ENCODE assay signal across 8 cellular contexts in the genomic region with DNA sequence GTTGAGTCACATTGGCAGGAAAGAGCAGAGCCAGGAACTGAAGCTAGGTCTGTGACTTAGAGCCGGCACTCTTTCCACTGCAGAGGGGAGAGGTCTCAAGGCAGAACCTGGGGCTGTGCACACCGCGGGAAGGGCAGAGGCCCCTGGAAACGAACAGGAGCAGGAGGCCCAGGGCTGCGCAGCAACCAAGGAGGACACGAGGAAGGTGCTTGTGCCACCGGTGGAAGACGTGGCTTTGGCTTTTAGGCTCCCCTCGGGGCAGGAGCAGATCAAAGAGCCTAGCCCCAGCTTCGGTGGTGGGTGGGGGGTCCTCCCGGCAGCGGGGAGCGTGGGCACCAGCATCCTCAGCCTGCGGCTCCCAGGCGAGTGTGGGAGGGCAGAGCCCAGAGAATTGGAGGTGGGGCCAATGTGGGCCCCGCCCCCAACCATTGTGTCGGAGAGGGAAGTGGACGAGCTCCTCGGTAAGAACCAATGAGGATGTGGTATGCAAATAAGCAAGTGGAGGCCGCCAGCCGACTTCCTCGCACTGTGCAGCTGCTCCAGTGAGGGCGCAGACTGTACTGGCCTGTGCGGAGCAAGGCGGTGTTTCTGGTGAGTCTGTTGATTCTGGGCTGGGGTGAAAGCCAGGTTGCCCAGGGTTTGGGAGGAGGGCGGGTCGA.
DNase-seq lines count a peak whose midpoint lies in the region; ATAC-seq and TF ChIP-seq lines count a peak whose summit lies in the region.

Gene CCDC116, plus strand, starts transcription at position 524 of the 659 bp plus-strand sequence. CDS start 422 bp downstream, outside the sequence.

- in situ Hi-C loops in ACHN (cut with HindIII; ENCODE audit: low pct_ligation_motif_present, low pct_unique_long_range_greater_than_20kb, low sequenced_read_pairs) = no loop called here

- peak; percentile 16 for DNase-seq in DMS53 (lab: John Stamatoyannopoulos, UW)
- no peak for DNase-seq in DMS53 treated with DMSO at 0.1 percent for 48 hours (lab: John Stamatoyannopoulos, UW; ENCODE audit: unreplicated experiment)
- DNase-seq in T-helper 2 cell treated with Interferon-gamma antibody and Interleukin-4, amounts not matched to agents 5 μg/mL and 100 μg/mL, for 36 hours (ENCODE audit: low spot score) = peak; percentile 49
- DNase-seq in central memory CD8-positive, alpha-beta T cell (ENCODE audit: low spot score in 2 of 2) = peak; percentile 48 to 56
- peak; percentile 83 for DNase-seq in stimulated activated CD8-positive, alpha-beta memory T cell treated with anti-CD3 and anti-CD28 coated beads, Interleukin-4, amount 100 ng/mL, for 48 hours
- no peak for DNase-seq in ACHN
- no peak for DNase-seq in RWPE1 (ENCODE audit: low spot score)
- DNase-seq in COR-L47 (lab: John Stamatoyannopoulos, UW) = no peak

- no peaks in the 10 kb centered on the region for H3K9me3 Mint-ChIP-seq in T-helper 2 cell treated with Interferon-gamma antibody and Interleukin-4, amounts not matched to agents 5 μg/mL and 100 μg/mL, for 36 hours
- no peaks in the 10 kb centered on the region for H3K9me3 Mint-ChIP-seq in central memory CD8-positive, alpha-beta T cell

- no peak within 1 kb of the TSS for H3K4me3 Mint-ChIP-seq in T-helper 2 cell treated with Interferon-gamma antibody and Interleukin-4, amounts not matched to agents 5 μg/mL and 100 μg/mL, for 36 hours
- H3K4me3 Mint-ChIP-seq in central memory CD8-positive, alpha-beta T cell = no peak within 1 kb of the TSS

- no peak within 1 kb of the TSS for H3K27ac ChIP-seq in RWPE1

- peaks cover 23% of the 10 kb centered on the region for H3K4me1 Mint-ChIP-seq in T-helper 2 cell treated with Interferon-gamma antibody and Interleukin-4, amounts not matched to agents 5 μg/mL and 100 μg/mL, for 36 hours (ENCODE audit: low read depth)
- H3K4me1 Mint-ChIP-seq in central memory CD8-positive, alpha-beta T cell = peaks cover 18% of the 10 kb centered on the region

- H3K36me3 Mint-ChIP-seq in T-helper 2 cell treated with Interferon-gamma antibody and Interleukin-4, amounts not matched to agents 5 μg/mL and 100 μg/mL, for 36 hours (ENCODE audit: low read depth) = peaks cover 11% of the 10 kb centered on the region
- H3K36me3 Mint-ChIP-seq in central memory CD8-positive, alpha-beta T cell (ENCODE audit: insufficient read depth) = peaks cover 10% of the 10 kb centered on the region

- H3K27ac Mint-ChIP-seq in T-helper 2 cell treated with Interferon-gamma antibody and Interleukin-4, amounts not matched to agents 5 μg/mL and 100 μg/mL, for 36 hours = no peak within 1 kb of the TSS
- no peak within 1 kb of the TSS for H3K27ac Mint-ChIP-seq in central memory CD8-positive, alpha-beta T cell (ENCODE audit: low read depth)

- ATAC-seq in central memory CD8-positive, alpha-beta T cell (replicated peaks; ENCODE audit: extremely low read depth, poor library complexity, severe bottlenecking) = peak; percentile 35

- TF ChIP-seq CTCF in RWPE1 (conservative IDR thresholded peaks at IDR 0.05; ENCODE audit: low read depth) = no peak

- POLR2A ChIA-PET in RWPE1 (lab: Yijun Ruan, JAX; ENCODE audit: low non-redundant PET) = no interaction called here

- H3K27me3 Mint-ChIP-seq in T-helper 2 cell treated with Interferon-gamma antibody and Interleukin-4, amounts not matched to agents 5 μg/mL and 100 μg/mL, for 36 hours (ENCODE audit: low read depth) = no peaks in the 10 kb centered on the region
- H3K27me3 Mint-ChIP-seq in central memory CD8-positive, alpha-beta T cell = no peaks in the 10 kb centered on the region

- CTCF ChIA-PET in RWPE1 (lab: Yijun Ruan, JAX) = no interaction called here

Comparison
In these comparisons a context has a peak if more than half of its experiments do, and no peak if none do; other contexts are left out.
1. DNase-seq: peak in DMS53 (single experiment), T-helper 2 cell treated with Interferon-gamma antibody and Interleukin-4, amounts not matched to agents 5 μg/mL and 100 μg/mL, for 36 hours (single experiment), central memory CD8-positive, alpha-beta T cell (2 of 2) and stimulated activated CD8-positive, alpha-beta memory T cell treated with anti-CD3 and anti-CD28 coated beads, Interleukin-4, amount 100 ng/mL, for 48 hours (single experiment); none in DMS53 treated with DMSO at 0.1 percent for 48 hours (single experiment), ACHN (single experiment), RWPE1 (single experiment) and COR-L47 (single experiment).